19 cellular contexts compared by ENCODE assay signal in genomic region chr6:1439349-1439748, GRCh38. TPM values are rescaled to one million over a fixed set of nuclear protein-coding genes. Genes with fewer than 3 reads are reported as not detected.
A peak's percentile ranks its signal among the peaks of the same experiment; 100 is the strongest.
DNase-seq lines count a peak whose midpoint lies in the region; TF ChIP-seq lines count a peak whose summit lies in the region.
"Had no signal": no experiment of that assay in that cellular context is flagged by ENCODE, and none has a peak within 500 bp of the region (broad histone marks: within the 10 kb centered on the region; RNA-seq: fewer than 3 reads in every experiment).

No MANE protein-coding gene starts in this region.

- DNase-seq in cardiac fibroblast (ENCODE audit: low read depth in 2 of 2) = peak; percentile 17 to 21
- peak; percentile 20 for DNase-seq in fibroblast of pulmonary artery (ENCODE audit: low read depth)
- peak; percentile 48 for DNase-seq in posterior vena cava (ENCODE audit: low spot score)
- no peak for DNase-seq in SK-N-DZ (ENCODE audit: low spot score)
- no peak for DNase-seq in stimulated activated CD4-positive, alpha-beta T cell treated with anti-CD3 and anti-CD28 coated beads, Interleukin-12 subunit alpha, Interleukin-12 subunit beta, amount 100 ng/mL, for 4 hours
- no peak for DNase-seq in NCI-H82 (lab: John Stamatoyannopoulos, UW)
- DNase-seq: ACHN; BE2C; C1 segment of cervical spinal cord; CD4-positive, CD25-positive, alpha-beta regulatory T cell; CD8-positive, alpha-beta memory T cell; COR-L47; DMS 273 treated with DMSO at 0.1 percent for 48 hours; DMS53; DND-41; EL had no signal

- H3K4me3 ChIP-seq in cardiac fibroblast (replicated peaks in 1 of 2; ENCODE audit: low read depth in 2 of 2, low read length in 2 of 2) (no peak overlapping the region), fibroblast of pulmonary artery (replicated peaks; ENCODE audit: low read depth, low read length) (no peak overlapping the region)
- H3K4me3 ChIP-seq: HAP-1 had no signal

- TF ChIP-seq CTCF in cardiac fibroblast (IDR thresholded peaks at IDR 0.05; ENCODE audit: low read depth, low read length) (no peak), fibroblast of pulmonary artery (IDR thresholded peaks at IDR 0.05; ENCODE audit: low read length, missing control alignments) (no peak)

- intact Hi-C loops in posterior vena cava (cut with DNase I) = no loop called here

RNA-seq across cellular contexts. Expression of gene FOXF2, which starts 50.0 kb away (rescaled TPM):
- total RNA-seq in posterior vena cava = 1 to 10 TPM in 1 of 2 donors, under 1 TPM in 1; 0.71 to 1.2 TPM
- not detected in 2 replicates for polyA plus RNA-seq in SK-N-DZ (2014; cell fraction: cytosol; rRNA removed)
- not detected in 2 replicates for polyA plus RNA-seq in SK-N-DZ (2014; cell fraction: nucleus; rRNA removed)
- total RNA-seq: CD4-positive, CD25-positive, alpha-beta regulatory T cell; CD8-positive, alpha-beta memory T cell; G401; HepG2 had no signal
- polyA plus RNA-seq: CD4-positive, CD25-positive, alpha-beta regulatory T cell; CD8-positive, alpha-beta memory T cell; HepG2 had no signal

Comparison
In these comparisons a context has a peak if more than half of its experiments do, and no peak if none do; other contexts are left out.
1. DNase-seq: peak in cardiac fibroblast (2 of 2), fibroblast of pulmonary artery (single experiment) and posterior vena cava (single experiment); none in SK-N-DZ (single experiment), stimulated activated CD4-positive, alpha-beta T cell treated with anti-CD3 and anti-CD28 coated beads, Interleukin-12 subunit alpha, Interleukin-12 subunit beta, amount 100 ng/mL, for 4 hours (single experiment) and NCI-H82 (single experiment).